Comparison of ENCODE assay signal across 8 cellular contexts in the genomic region with DNA sequence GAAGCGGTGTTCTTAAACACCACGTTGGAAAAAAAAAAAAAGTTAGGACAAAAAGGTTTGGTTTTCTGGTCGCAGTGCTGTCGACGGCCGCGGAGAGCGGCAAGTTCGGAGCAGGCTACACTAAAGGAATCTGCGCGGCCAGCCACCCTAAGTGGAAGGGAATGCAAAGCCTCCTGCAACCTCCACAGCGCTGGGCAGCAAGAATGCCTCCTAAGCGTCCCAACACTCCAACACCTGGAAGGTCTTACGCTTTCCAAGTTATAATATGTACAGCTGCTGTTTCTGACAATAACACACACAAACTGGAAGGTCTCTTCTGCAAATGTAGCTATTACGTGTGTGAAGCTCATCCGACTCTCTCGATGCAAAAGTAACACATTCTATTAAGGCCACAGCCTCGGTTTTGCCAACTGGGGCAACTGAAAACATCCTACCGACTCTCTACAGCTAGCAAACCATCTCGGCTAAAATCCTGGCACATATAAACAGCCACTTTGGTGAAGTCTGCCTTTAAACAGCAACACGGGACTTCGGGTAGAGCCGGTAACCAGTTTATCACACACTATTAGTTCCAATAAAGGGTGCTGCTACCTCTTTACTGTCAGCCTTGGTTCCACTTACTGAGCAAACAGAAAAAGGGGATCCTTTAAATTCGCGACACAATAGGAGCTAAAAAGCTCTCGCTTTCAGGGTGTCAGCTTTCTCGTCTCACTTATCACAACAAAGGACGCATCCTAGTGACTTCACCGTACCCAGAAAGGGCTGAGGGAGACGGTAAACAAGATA. TPM values are rescaled to one million over a fixed set of nuclear protein-coding genes. Genes with fewer than 3 reads are reported as not detected.
A peak's percentile ranks its signal among the peaks of the same experiment; 100 is the strongest.
DNase-seq lines count a peak whose midpoint lies in the region; ATAC-seq and TF ChIP-seq lines count a peak whose summit lies in the region.

No MANE protein-coding gene starts in this region.

- DNase-seq in DND-41 (peak; percentile 20), NCI-H2029 (lab: John Stamatoyannopoulos, UW) (peak; percentile 27), mucosa of gallbladder (ENCODE audit: low spot score) (peak; percentile 50), thoracic aorta (ENCODE audit: low spot score) (no peak)
- DNase-seq in activated CD8-positive, alpha-beta T cell treated with anti-CD3 and anti-CD28 coated beads for 36 hours = peak; percentile 33
- no peak for DNase-seq in activated CD4-positive, CD25-positive, alpha-beta regulatory T cell (lab: John Stamatoyannopoulos, UW)

- no peak overlapping the region; the same call in 1 of the 2 replicates for H3K27ac ChIP-seq in DND-41 (ENCODE audit: low read length)
- peak overlapping the region; percentile 98 for H3K27ac ChIP-seq in esophagus (ENCODE audit: low read depth in 2 of 2, low read length in 1 of 2)
- H3K27ac ChIP-seq in thoracic aorta = peak overlapping the region; percentile 97

- peaks cover 5% of the 10 kb centered on the region; the same call in 1 of the 2 replicates for H4K20me1 ChIP-seq in DND-41 (ENCODE audit: insufficient read depth, low read length)

- POLR2A ChIA-PET in activated CD8-positive, alpha-beta T cell treated with anti-CD3 and anti-CD28 coated beads for 36 hours (lab: Charles Lee) = interaction anchor here (0.6 to 1.7 kb wide), 9 partner anchors 8 to 284 kb away, joined by 3 to 14 read pairs (median 4); partner anchors contain the start of genes LIAS, RPL9, UBE2K and UGDH

- no peaks in the 10 kb centered on the region for H3K27me3 Mint-ChIP-seq in activated CD8-positive, alpha-beta T cell treated with anti-CD3 and anti-CD28 coated beads for 36 hours

- H3K79me2 ChIP-seq in DND-41 (ENCODE audit: insufficient read depth, low read length) = no peaks in the 10 kb centered on the region

- H3K4me1 Mint-ChIP-seq in activated CD8-positive, alpha-beta T cell treated with anti-CD3 and anti-CD28 coated beads for 36 hours (ENCODE audit: low read depth) = peaks cover 32% of the 10 kb centered on the region

- peak; percentile 2 for TF ChIP-seq CTCF in DND-41 (IDR thresholded peaks at IDR 0.05; ENCODE audit: borderline replicate concordance, extremely low read depth, low read length, poor library complexity, severe bottlenecking)
- TF ChIP-seq CTCF in activated CD8-positive, alpha-beta T cell treated with anti-CD3 and anti-CD28 coated beads for 36 hours (IDR thresholded peaks at IDR 0.05) = no peak
- no peak for TF ChIP-seq CTCF in thoracic aorta (IDR thresholded peaks at IDR 0.05)

- H3K4me3 Mint-ChIP-seq in activated CD8-positive, alpha-beta T cell treated with anti-CD3 and anti-CD28 coated beads for 36 hours = peak overlapping the region; percentile 89

- 0% methylated on average over 30 of the region's 30 CpGs for WGBS in esophagus, 2 donors

- CTCF ChIA-PET in activated CD8-positive, alpha-beta T cell treated with anti-CD3 and anti-CD28 coated beads for 36 hours (lab: Charles Lee) = interaction anchor here (0.6 to 2.8 kb wide), 6 partner anchors 21 to 340 kb away, joined by 3 to 9 read pairs (median 4); partner anchors contain the start of gene UGDH

- peak overlapping the region; percentile 88 for H3K4me2 ChIP-seq in DND-41 (ENCODE audit: insufficient read depth, low read length)

- no peaks in the 10 kb centered on the region for H3K9me3 Mint-ChIP-seq in activated CD8-positive, alpha-beta T cell treated with anti-CD3 and anti-CD28 coated beads for 36 hours

- no peaks in the 10 kb centered on the region for H3K36me3 Mint-ChIP-seq in activated CD8-positive, alpha-beta T cell treated with anti-CD3 and anti-CD28 coated beads for 36 hours (ENCODE audit: low read depth)

- peak overlapping the region; percentile 59 for H3K9ac ChIP-seq in DND-41 (ENCODE audit: low read depth, low read length)

- H3K9me3 ChIP-seq in DND-41 (ENCODE audit: insufficient read depth, low read length, severe bottlenecking) (no peaks in the 10 kb centered on the region), esophagus (ENCODE audit: control insufficient read depth in 2 of 2, insufficient read depth in 1 of 2, low read depth in 1 of 2, low read length in 1 of 2) (no peaks in the 10 kb centered on the region), thoracic aorta (no peaks in the 10 kb centered on the region)

- H3K36me3 ChIP-seq in DND-41 (ENCODE audit: insufficient read depth, low read length) (no peaks in the 10 kb centered on the region), esophagus (ENCODE audit: control insufficient read depth in 2 of 2, insufficient read depth in 2 of 2, low read length in 1 of 2) (no peaks in the 10 kb centered on the region), thoracic aorta (no peaks in the 10 kb centered on the region)

- H2AFZ ChIP-seq in DND-41 (ENCODE audit: low read depth, low read length) = peak overlapping the region; percentile 77

- peak overlapping the region; percentile 29 to 68 for H3K4me3 ChIP-seq in DND-41 (ENCODE audit: low read depth in 1 of 2, low read length in 2 of 2)
- peak overlapping the region; percentile 82 to 97 for H3K4me3 ChIP-seq in esophagus (ENCODE audit: low read depth in 1 of 2, low read length in 2 of 2)
- peak overlapping the region; percentile 97 for H3K4me3 ChIP-seq in thoracic aorta

- H3K4me1 ChIP-seq in DND-41 (ENCODE audit: insufficient read depth, low read length) (peaks cover 41% of the 10 kb centered on the region), esophagus (ENCODE audit: control insufficient read depth in 2 of 2, insufficient read depth in 2 of 2, low read length in 1 of 2) (peaks cover 0 to 3% of the 10 kb centered on the region in 2 donors), thoracic aorta (ENCODE audit: control insufficient read depth in 1 of 2, low read depth in 2 of 2) (peaks cover 7 to 27% of the 10 kb centered on the region in 2 donors)

- intact Hi-C loops in activated CD8-positive, alpha-beta T cell treated with anti-CD3 and anti-CD28 coated beads for 36 hours (cut with micrococcal nuclease) = loop anchor here (5.0 kb wide), 1 partner anchor 110 kb away; the partner anchor contains the start of gene UGDH

- H3K27me3 ChIP-seq in DND-41 (ENCODE audit: insufficient read depth, low read length, poor library complexity) (peaks cover 31% of the 10 kb centered on the region), esophagus (ENCODE audit: control insufficient read depth in 1 of 2, insufficient read depth in 2 of 2, low read length in 2 of 2) (no peaks in the 10 kb centered on the region), thoracic aorta (replicated peaks; ENCODE audit: insufficient read depth) (no peaks in the 10 kb centered on the region)

- ATAC-seq in DND-41 (ENCODE audit: insufficient read depth, low read depth) (peak; percentile 20), GM21723 (IDR thresholded peaks at IDR 0.05; ENCODE audit: unreplicated experiment) (peak; percentile 22), thoracic aorta (ENCODE audit: insufficient number of reproducible peaks, low FRiP score, low read depth) (no peak)
- ATAC-seq in activated CD8-positive, alpha-beta T cell treated with anti-CD3 and anti-CD28 coated beads for 36 hours = peak; percentile 28

- peak overlapping the region; percentile 43 for H3K27ac Mint-ChIP-seq in activated CD8-positive, alpha-beta T cell treated with anti-CD3 and anti-CD28 coated beads for 36 hours

RNA-seq across cellular contexts. Expression of gene SMIM14, which starts 0.9 kb away (rescaled TPM):
- total RNA-seq in activated CD8-positive, alpha-beta T cell treated with anti-CD3 and anti-CD28 coated beads for 36 hours = 1 to 10 TPM in 1 of 2 experiments, under 1 TPM in 1; 0.87 to 2.0 TPM
- 10 to 100 TPM; 18.9 to 25.6 TPM for polyA plus RNA-seq in esophagus
- total RNA-seq in mucosa of gallbladder (62.3 TPM), thoracic aorta (10 to 100 TPM; 41.0 to 58.1 TPM)

Comparison
In these comparisons a context has a peak if more than half of its experiments do, and no peak if none do; other contexts are left out.
1. DNase-seq: peak in DND-41 (single experiment), NCI-H2029 (single experiment), activated CD8-positive, alpha-beta T cell treated with anti-CD3 and anti-CD28 coated beads for 36 hours (single experiment) and mucosa of gallbladder (single experiment); none in thoracic aorta (single experiment) and activated CD4-positive, CD25-positive, alpha-beta regulatory T cell (0 of 4).
2. RNA of gene SMIM14, which starts 0.9 kb away (total RNA-seq): 62.3 TPM in mucosa of gallbladder (single experiment) and 41.0 to 58.1 TPM in thoracic aorta; 0.87 to 2.0 TPM in activated CD8-positive, alpha-beta T cell treated with anti-CD3 and anti-CD28 coated beads for 36 hours; every median in the first group is over 10 times any median in the second.
3. Peak in every context shown above with its lines, with median percentiles within 50 percentile points of each other: H3K4me3 ChIP-seq.